Comparison of ENCODE assay signal across 10 cellular contexts in the genomic region with DNA sequence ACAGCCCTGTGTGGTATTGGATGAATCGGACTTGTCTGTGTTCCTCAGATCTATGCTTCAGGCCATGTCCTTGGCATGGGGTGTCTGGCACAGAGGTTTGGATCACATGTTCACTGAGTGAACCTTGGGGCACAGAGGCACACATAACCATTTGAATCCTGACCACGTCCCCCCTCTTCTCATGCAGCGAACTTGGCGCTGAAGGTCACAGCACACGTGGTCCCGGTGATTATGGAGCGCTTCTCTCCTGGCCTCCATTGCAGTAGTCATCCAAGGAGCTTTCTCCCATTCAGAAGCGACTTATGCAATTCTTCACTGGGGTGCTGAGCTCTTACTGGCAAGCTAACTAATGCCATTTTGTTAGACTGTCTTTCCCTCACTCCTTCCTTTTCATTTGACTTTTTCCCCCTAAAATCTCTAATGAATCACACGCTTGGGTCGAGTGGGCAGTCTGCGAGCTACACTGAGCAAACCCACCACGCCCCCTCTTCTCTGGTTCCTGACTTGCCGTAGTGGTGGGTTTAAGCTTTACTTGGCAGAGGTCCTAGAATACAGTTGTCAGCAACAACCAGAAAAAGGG. TPM values are rescaled to one million over a fixed set of nuclear protein-coding genes. Genes with fewer than 3 reads are reported as not detected.
DNase-seq lines count a peak whose midpoint lies in the region; ATAC-seq and TF ChIP-seq lines count a peak whose summit lies in the region.
"Had no signal": no experiment of that assay in that cellular context is flagged by ENCODE, and none has a peak within 500 bp of the region (broad histone marks: within the 10 kb centered on the region; RNA-seq: fewer than 3 reads in every experiment).

No MANE protein-coding gene starts in this region.

- H3K9me3 Mint-ChIP-seq in naive B cell = peaks cover 7 to 20% (median 15%) of the 10 kb centered on the region in 7 donors

- no peaks in the 10 kb centered on the region for H3K27me3 ChIP-seq in colonic mucosa
- H3K27me3 ChIP-seq in BE2C = no peaks in the 10 kb centered on the region

- intact Hi-C loops in colonic mucosa (cut with DNase I) = no loop called here

- TF ChIP-seq CTCF in colonic mucosa (IDR thresholded peaks at IDR 0.05) = no peak
- TF ChIP-seq CTCF in BE2C (IDR thresholded peaks at IDR 0.05; ENCODE audit: low read depth, low read length) = no peak

- no peaks in the 10 kb centered on the region for H3K4me1 ChIP-seq in colonic mucosa
- no peaks in the 10 kb centered on the region for H3K4me1 ChIP-seq in BE2C

- DNase-seq in DMS53 (lab: John Stamatoyannopoulos, UW) (peak; percentile 73), NCI-H1105 (lab: John Stamatoyannopoulos, UW) (peak; percentile 55), colonic mucosa (peak; percentile 9), naive B cell (no peak), UCSD-AML1 (lab: John Stamatoyannopoulos, UW; ENCODE audit: unreplicated experiment) (no peak), NCI-H1048 (lab: John Stamatoyannopoulos, UW) (no peak), BE2C (no peak)

- H3K27me3 Mint-ChIP-seq in naive B cell = peaks cover 4 to 11% (median 6%) of the 10 kb centered on the region in 3 donors

- H3K36me3 ChIP-seq in colonic mucosa = no peaks in the 10 kb centered on the region
- no peaks in the 10 kb centered on the region for H3K36me3 ChIP-seq in BE2C

- H3K36me3 Mint-ChIP-seq in naive B cell = peaks cover 7 to 8% of the 10 kb centered on the region in 2 donors

- H3K9ac ChIP-seq in colonic mucosa (ENCODE audit: low read depth in 2 of 2, low read length in 2 of 2) = no peak overlapping the region

- ATAC-seq in naive B cell (ENCODE audit: low read depth in 2 of 2) (no peak), HG02763 (IDR thresholded peaks at IDR 0.05; ENCODE audit: unreplicated experiment) (no peak)

- H3K9me3 ChIP-seq in colonic mucosa (no peaks in the 10 kb centered on the region), BE2C (no peaks in the 10 kb centered on the region)

- H3K27ac ChIP-seq in colonic mucosa = no peak overlapping the region

- H3K4me1 Mint-ChIP-seq in naive B cell = peaks cover 20 to 39% (median 28%) of the 10 kb centered on the region in 3 donors

- peak overlapping the region in 3 of 6 donors; percentile 21 to 87 (median 67) for H3K27ac Mint-ChIP-seq in naive B cell

- H3K4me3 Mint-ChIP-seq in naive B cell = peak overlapping the region in 6 of 8 donors; percentile 33 to 67 (median 38)

- H3K4me3 ChIP-seq in colonic mucosa (no peak overlapping the region), BE2C (ENCODE audit: low read depth, low read length) (no peak overlapping the region)

RNA-seq across cellular contexts. Expression of a gene that starts 59.4 kb away (rescaled TPM):
- under 1 TPM in 1 of 2 donors, not detected in 1; 0.32 TPM for total RNA-seq in colonic mucosa
- not detected for polyA plus RNA-seq in naive B cell (ENCODE audit: low read depth in 6 of 6)
- polyA plus RNA-seq in BE2C (2012; ENCODE audit: insufficient read depth, insufficient read length, low read depth) = 2.8 TPM
- total RNA-seq: T-helper 1 cell treated with Interleukin-12 subunit alpha and Interleukin-12 subunit beta and Interleukin-4 antibody, amounts not matched to agents 30 ng/mL and 1 ng/mL, for 36 hours had no signal
- polyA plus RNA-seq: keratinocyte had no signal

Comparison
In these comparisons a context has a peak if more than half of its experiments do, and no peak if none do; other contexts are left out.
1. DNase-seq: peak in DMS53 (single experiment), NCI-H1105 (single experiment) and colonic mucosa (single experiment); none in naive B cell (single experiment), UCSD-AML1 (single experiment), NCI-H1048 (single experiment) and BE2C (single experiment).